In the genomic region with DNA sequence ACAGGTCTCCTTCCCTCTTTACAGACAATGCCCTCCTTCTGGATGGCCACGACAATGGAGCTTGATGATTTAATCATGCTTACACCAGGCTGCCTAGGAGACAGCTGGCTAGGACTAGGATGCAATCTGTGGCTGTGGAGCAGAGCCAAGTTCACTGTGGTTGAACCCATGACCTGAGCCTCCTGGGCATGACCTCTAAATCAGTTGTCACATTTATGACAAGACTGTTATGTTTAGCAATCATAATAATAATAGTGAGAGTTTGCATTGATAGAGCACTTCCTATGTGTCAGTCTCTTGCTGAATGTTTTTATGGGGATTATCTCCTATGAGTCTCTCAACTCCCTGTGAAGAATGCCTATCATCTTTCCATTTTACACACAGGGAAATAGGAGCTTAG, we compare ENCODE assay signal across 2 cellular contexts.
A peak's percentile ranks its signal among the peaks of the same experiment; 100 is the strongest.
TF ChIP-seq lines count a peak whose summit lies in the region.

No MANE protein-coding gene starts in this region.

TF ChIP-seq in liver, 16 proteins besides CTCF, POLR2A, EP300 and RAD21:
- TF ChIP-seq RXRA (IDR thresholded peaks at IDR 0.05) (peak; percentile 50 to 58), HNF4G (IDR thresholded peaks at IDR 0.05) (no peak)

TF ChIP-seq in HepG2, 621 proteins besides CTCF, POLR2A, EP300 and RAD21:
- TF ChIP-seq CC2D1A (CRISPR knock-in tag; IDR thresholded peaks at IDR 0.05) (no peak), IKZF4 (CRISPR knock-in tag; IDR thresholded peaks at IDR 0.05; ENCODE audit: borderline replicate concordance, low read depth, not compliant biosample characterization) (no peak), HCFC1 (IDR thresholded peaks at IDR 0.05; ENCODE audit: low read depth, low read length) (no peak), ZNF7 (CRISPR knock-in tag; IDR thresholded peaks at IDR 0.05) (no peak), ERF (CRISPR knock-in tag; IDR thresholded peaks at IDR 0.05) (no peak)
